ENCODE assay signal across 1 cellular context in genomic region chr14:33551963-33552362, GRCh38.
A peak's percentile ranks its signal among the peaks of the same experiment; 100 is the strongest.
TF ChIP-seq lines count a peak whose summit lies in the region.

No MANE protein-coding gene starts in this region.

TF ChIP-seq in GM12878, 131 proteins besides CTCF, POLR2A, EP300 and RAD21:
- TF ChIP-seq PML (IDR thresholded peaks at IDR 0.05; ENCODE audit: low read length) = no peak
- peak in 1 of 2 experiments; percentile 78; a peak in 3 of 4 replicates for TF ChIP-seq BHLHE40 (IDR thresholded peaks at IDR 0.05; ENCODE audit: borderline replicate concordance in 1 of 2, low read depth in 2 of 2, low read length in 1 of 2)
- no peak for TF ChIP-seq SREBF1 (IDR thresholded peaks at IDR 0.05; ENCODE audit: low read length)
- no peak for TF ChIP-seq ZBTB11 (CRISPR knock-in tag; IDR thresholded peaks at IDR 0.05)
- TF ChIP-seq IKZF1 (conservative IDR thresholded peaks at IDR 0.05) = peak; percentile 78
- peak; percentile 50; the same call in 1 of the 2 replicates for TF ChIP-seq RELB (IDR thresholded peaks at IDR 0.05; ENCODE audit: low read depth)
- TF ChIP-seq, protein P1, sequence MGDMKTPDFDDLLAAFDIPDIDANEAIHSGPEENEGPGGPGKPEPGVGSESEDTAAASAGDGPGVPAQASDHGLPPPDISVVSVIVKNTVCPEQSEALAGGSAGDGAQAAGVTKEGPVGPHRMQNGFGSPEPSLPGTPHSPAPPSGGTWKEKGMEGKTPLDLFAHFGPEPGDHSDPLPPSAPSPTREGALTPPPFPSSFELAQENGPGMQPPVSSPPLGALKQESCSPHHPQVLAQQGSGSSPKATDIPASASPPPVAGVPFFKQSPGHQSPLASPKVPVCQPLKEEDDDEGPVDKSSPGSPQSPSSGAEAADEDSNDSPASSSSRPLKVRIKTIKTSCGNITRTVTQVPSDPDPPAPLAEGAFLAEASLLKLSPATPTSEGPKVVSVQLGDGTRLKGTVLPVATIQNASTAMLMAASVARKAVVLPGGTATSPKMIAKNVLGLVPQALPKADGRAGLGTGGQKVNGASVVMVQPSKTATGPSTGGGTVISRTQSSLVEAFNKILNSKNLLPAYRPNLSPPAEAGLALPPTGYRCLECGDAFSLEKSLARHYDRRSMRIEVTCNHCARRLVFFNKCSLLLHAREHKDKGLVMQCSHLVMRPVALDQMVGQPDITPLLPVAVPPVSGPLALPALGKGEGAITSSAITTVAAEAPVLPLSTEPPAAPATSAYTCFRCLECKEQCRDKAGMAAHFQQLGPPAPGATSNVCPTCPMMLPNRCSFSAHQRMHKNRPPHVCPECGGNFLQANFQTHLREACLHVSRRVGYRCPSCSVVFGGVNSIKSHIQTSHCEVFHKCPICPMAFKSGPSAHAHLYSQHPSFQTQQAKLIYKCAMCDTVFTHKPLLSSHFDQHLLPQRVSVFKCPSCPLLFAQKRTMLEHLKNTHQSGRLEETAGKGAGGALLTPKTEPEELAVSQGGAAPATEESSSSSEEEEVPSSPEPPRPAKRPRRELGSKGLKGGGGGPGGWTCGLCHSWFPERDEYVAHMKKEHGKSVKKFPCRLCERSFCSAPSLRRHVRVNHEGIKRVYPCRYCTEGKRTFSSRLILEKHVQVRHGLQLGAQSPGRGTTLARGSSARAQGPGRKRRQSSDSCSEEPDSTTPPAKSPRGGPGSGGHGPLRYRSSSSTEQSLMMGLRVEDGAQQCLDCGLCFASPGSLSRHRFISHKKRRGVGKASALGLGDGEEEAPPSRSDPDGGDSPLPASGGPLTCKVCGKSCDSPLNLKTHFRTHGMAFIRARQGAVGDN (IDR thresholded peaks at IDR 0.05) = no peak
- no peak for TF ChIP-seq GABPA (IDR thresholded peaks at IDR 0.05; ENCODE audit: low read depth)
- TF ChIP-seq TCF12 (IDR thresholded peaks at IDR 0.05; ENCODE audit: low read depth, low read length) = no peak
- no peak for TF ChIP-seq ZSCAN29 (IDR thresholded peaks at IDR 0.05)
- no peak for TF ChIP-seq NR2F1 (conservative IDR thresholded peaks at IDR 0.05)
- TF ChIP-seq IRF3 (IDR thresholded peaks at IDR 0.05) = no peak
- peak; percentile 23; the same call in 1 of the 2 replicates for TF ChIP-seq ATF7 (IDR thresholded peaks at IDR 0.05; ENCODE audit: low read depth)
- TF ChIP-seq MEF2B (IDR thresholded peaks at IDR 0.05; ENCODE audit: partially characterized antibody, poor library complexity, severe bottlenecking) = peak; percentile 48
- TF ChIP-seq, protein P2, sequence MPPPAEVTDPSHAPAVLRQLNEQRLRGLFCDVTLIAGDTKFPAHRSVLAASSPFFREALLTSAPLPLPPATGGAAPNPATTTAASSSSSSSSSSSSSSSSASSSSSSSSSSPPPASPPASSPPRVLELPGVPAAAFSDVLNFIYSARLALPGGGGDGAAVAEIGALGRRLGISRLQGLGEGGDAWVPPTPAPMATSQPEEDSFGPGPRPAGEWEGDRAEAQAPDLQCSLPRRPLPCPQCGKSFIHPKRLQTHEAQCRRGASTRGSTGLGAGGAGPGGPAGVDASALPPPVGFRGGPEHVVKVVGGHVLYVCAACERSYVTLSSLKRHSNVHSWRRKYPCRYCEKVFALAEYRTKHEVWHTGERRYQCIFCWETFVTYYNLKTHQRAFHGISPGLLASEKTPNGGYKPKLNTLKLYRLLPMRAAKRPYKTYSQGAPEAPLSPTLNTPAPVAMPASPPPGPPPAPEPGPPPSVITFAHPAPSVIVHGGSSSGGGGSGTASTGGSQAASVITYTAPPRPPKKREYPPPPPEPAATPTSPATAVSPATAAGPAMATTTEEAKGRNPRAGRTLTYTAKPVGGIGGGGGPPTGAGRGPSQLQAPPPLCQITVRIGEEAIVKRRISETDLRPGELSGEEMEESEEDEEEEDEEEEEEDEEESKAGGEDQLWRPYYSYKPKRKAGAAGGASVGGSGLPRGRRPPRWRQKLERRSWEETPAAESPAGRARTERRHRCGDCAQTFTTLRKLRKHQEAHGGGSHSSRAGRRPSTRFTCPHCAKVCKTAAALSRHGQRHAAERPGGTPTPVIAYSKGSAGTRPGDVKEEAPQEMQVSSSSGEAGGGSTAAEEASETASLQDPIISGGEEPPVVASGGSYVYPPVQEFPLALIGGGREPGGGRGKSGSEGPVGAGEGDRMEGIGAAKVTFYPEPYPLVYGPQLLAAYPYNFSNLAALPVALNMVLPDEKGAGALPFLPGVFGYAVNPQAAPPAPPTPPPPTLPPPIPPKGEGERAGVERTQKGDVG (CRISPR knock-in tag; IDR thresholded peaks at IDR 0.05) = no peak
- TF ChIP-seq IKZF2 (IDR thresholded peaks at IDR 0.05) = peak; percentile 76 to 81
- peak; percentile 51 for TF ChIP-seq MTA2 (IDR thresholded peaks at IDR 0.05; ENCODE audit: low read depth)
- no peak for TF ChIP-seq ELK1 (IDR thresholded peaks at IDR 0.05; ENCODE audit: low read depth, low read length)
- no peak for TF ChIP-seq SMARCA5 (IDR thresholded peaks at IDR 0.05)
